In genomic region chr1:175124842-175125241, GRCh38 we compare ENCODE assay signal across 12 cellular contexts. TPM values are rescaled to one million over a fixed set of nuclear protein-coding genes. Genes with fewer than 3 reads are reported as not detected.
A peak's percentile ranks its signal among the peaks of the same experiment; 100 is the strongest.
DNase-seq lines count a peak whose midpoint lies in the region; ATAC-seq and TF ChIP-seq lines count a peak whose summit lies in the region.
"Had no signal": no experiment of that assay in that cellular context is flagged by ENCODE, and none has a peak within 500 bp of the region (broad histone marks: within the 10 kb centered on the region; RNA-seq: fewer than 3 reads in every experiment).

No MANE protein-coding gene starts in this region.

- no peaks in the 10 kb centered on the region for H3K36me3 Mint-ChIP-seq in Calu3 (ENCODE audit: insufficient read depth, unreplicated experiment)

- H3K4me1 ChIP-seq in mononuclear cell (ENCODE audit: insufficient read depth, low read length) = peaks cover 41% of the 10 kb centered on the region

- H3K27me3 Mint-ChIP-seq in Calu3 (ENCODE audit: unreplicated experiment) = peaks cover 42% of the 10 kb centered on the region

- H3K9me3 ChIP-seq in mononuclear cell (ENCODE audit: low read depth, low read length) = no peaks in the 10 kb centered on the region
- H3K9me3 ChIP-seq: suprapubic skin had no signal

- DNase-seq in AG10803 (ENCODE audit: low read depth) (peak; percentile 61), HL-60 (ENCODE audit: low read depth in 1 of 2, low spot score in 1 of 2) (no peak), SKM-1 (lab: John Stamatoyannopoulos, UW; ENCODE audit: unreplicated experiment) (peak; percentile 78), NCI-H1048 (lab: John Stamatoyannopoulos, UW) (no peak), NCI-H2196 (lab: John Stamatoyannopoulos, UW; ENCODE audit: unreplicated experiment) (no peak), Calu3 (no peak)
- DNase-seq: activated CD8-positive, alpha-beta memory T cell treated with anti-CD3 and anti-CD28 coated beads for 24 hours had no signal

- no TSS peak for BruUV-seq in Calu3 (replicated peaks; lab: Mats Ljungman, UMichigan)

- H3K27me3 ChIP-seq in HL-60 (ENCODE audit: insufficient read depth, poor library complexity, severe bottlenecking) (no peaks in the 10 kb centered on the region), mononuclear cell (ENCODE audit: insufficient read depth, low read length) (no peaks in the 10 kb centered on the region)
- H3K27me3 ChIP-seq: suprapubic skin had no signal

- ATAC-seq in GM21529 (IDR thresholded peaks at IDR 0.05; ENCODE audit: unreplicated experiment) = no peak

- no peaks in the 10 kb centered on the region for H3K4me1 Mint-ChIP-seq in Calu3 (ENCODE audit: low read depth, unreplicated experiment)

- no peak overlapping the region for H3K27ac ChIP-seq in HL-60 (replicated peaks)
- H3K27ac ChIP-seq: coronary artery, suprapubic skin had no signal

- no peak overlapping the region for H3K4me3 Mint-ChIP-seq in Calu3 (ENCODE audit: low read depth, unreplicated experiment)

- CTCF ChIA-PET in Calu3 (lab: Charles Lee) = interaction anchor here (0.6 to 4.0 kb wide), 18 partner anchors 9 to 251 kb away, joined by 3 to 135 read pairs (median 4); partner anchors contain the start of genes CACYBP and MRPS14

- intact Hi-C loops in Calu3 (cut with micrococcal nuclease; ENCODE audit: unreplicated experiment) = loop anchor here (1.0 to 2.0 kb wide), 2 partner anchors 96 to 354 kb away; no protein-coding TSS in a partner anchor

- no peak for TF ChIP-seq CTCF in AG10803 (conservative IDR thresholded peaks at IDR 0.05; ENCODE audit: low read length)
- TF ChIP-seq CTCF in HL-60 (IDR thresholded peaks at IDR 0.05; ENCODE audit: insufficient read depth, low read length) = no peak
- no peak for TF ChIP-seq CTCF in Calu3 (IDR thresholded peaks at IDR 0.05; ENCODE audit: unreplicated experiment)

- H3K27ac Mint-ChIP-seq in Calu3 (ENCODE audit: unreplicated experiment) = no peak overlapping the region

- H3K4me3 ChIP-seq in AG10803 (ENCODE audit: low read length) = no peak overlapping the region
- H3K4me3 ChIP-seq in HL-60 (replicated peaks; ENCODE audit: insufficient read depth, low read length) = peak overlapping the region; percentile 10; the same call in 1 of the 2 replicates
- peak overlapping the region; percentile 1 for H3K4me3 ChIP-seq in mononuclear cell (ENCODE audit: low read length)
- H3K4me3 ChIP-seq: coronary artery, suprapubic skin had no signal

- H3K9me3 Mint-ChIP-seq in Calu3 (ENCODE audit: low read depth, unreplicated experiment) = no peaks in the 10 kb centered on the region

RNA-seq across cellular contexts. Expression of gene TNN, which starts 57.2 kb away (rescaled TPM):
- not detected for total RNA-seq in mononuclear cell
- total RNA-seq in Calu3 (2022) = 0.07 TPM in 1 of 2 replicates, not detected in the other
- total RNA-seq: epithelial cell of proximal tubule had no signal

Comparison
In these comparisons a context has a peak if more than half of its experiments do, and no peak if none do; other contexts are left out.
1. DNase-seq: peak in AG10803 (single experiment) and SKM-1 (single experiment); none in HL-60 (0 of 2), NCI-H1048 (single experiment), NCI-H2196 (single experiment) and Calu3 (single experiment).